ENCODE assay signal across 8 cellular contexts in genomic region chr20:5100684-5101347, GRCh38. TPM values are rescaled to one million over a fixed set of nuclear protein-coding genes. Genes with fewer than 3 reads are reported as not detected.
DNase-seq lines count a peak whose midpoint lies in the region; ATAC-seq, FAIRE-seq and TF ChIP-seq lines count a peak whose summit lies in the region.

No MANE protein-coding gene starts in this region.

- POLR2A ChIA-PET in activated B cell treated with CpG ODN at 0.5 μM for 24 hours (lab: Charles Lee): interaction anchor here (0.6 to 1.3 kb wide), 6 partner anchors 10 to 287 kb away, joined by 3 to 4 read pairs (median 3); no protein-coding TSS in a partner anchor

- no peaks in the 10 kb centered on the region for H3K4me1 ChIP-seq in BE2C

- no peaks in the 10 kb centered on the region for H3K9me3 ChIP-seq in BE2C

- H3K4me3 Mint-ChIP-seq in activated B cell treated with CpG ODN at 0.5 μM for 24 hours: no peak overlapping the region

- no peak for FAIRE-seq in bronchial epithelial cell (lab: Jason Lieb, UNC)

- no peak overlapping the region for H3K4me3 ChIP-seq in BE2C (ENCODE audit: low read depth, low read length)
- no peak overlapping the region for H3K4me3 ChIP-seq in bronchial epithelial cell (ENCODE audit: low read depth, low read length)
- no peak overlapping the region for H3K4me3 ChIP-seq in kidney epithelial cell (ENCODE audit: low read depth, low read length)

- peak overlapping the region; percentile 53 for H3K27ac Mint-ChIP-seq in activated B cell treated with CpG ODN at 0.5 μM for 24 hours

- no peaks in the 10 kb centered on the region for H3K9me3 Mint-ChIP-seq in activated B cell treated with CpG ODN at 0.5 μM for 24 hours

- TF ChIP-seq CTCF in BE2C (IDR thresholded peaks at IDR 0.05; ENCODE audit: low read depth, low read length) (peak; percentile 80), activated B cell treated with CpG ODN at 0.5 μM for 24 hours (IDR thresholded peaks at IDR 0.05) (peak; percentile 63), bronchial epithelial cell (IDR thresholded peaks at IDR 0.05; ENCODE audit: insufficient read depth, low read length, severe bottlenecking) (peak; percentile 73), kidney epithelial cell (IDR thresholded peaks at IDR 0.05; ENCODE audit: insufficient read depth, low read length, poor library complexity, severe bottlenecking) (peak; percentile 83)

- peaks cover 51% of the 10 kb centered on the region for H3K36me3 ChIP-seq in BE2C
- peaks cover 7% of the 10 kb centered on the region for H3K36me3 ChIP-seq in bronchial epithelial cell (ENCODE audit: control insufficient read depth, insufficient read depth, low read length)
- peaks cover 1% of the 10 kb centered on the region for H3K36me3 ChIP-seq in kidney epithelial cell (ENCODE audit: control insufficient read depth, insufficient read depth, low read length)

- peaks cover 5% of the 10 kb centered on the region for H3K4me1 Mint-ChIP-seq in activated B cell treated with CpG ODN at 0.5 μM for 24 hours

- ATAC-seq in GM21619 (IDR thresholded peaks at IDR 0.05; ENCODE audit: unreplicated experiment): peak; percentile 61
- ATAC-seq in activated B cell treated with CpG ODN at 0.5 μM for 24 hours (ENCODE audit: low read depth): peak; percentile 87
- ATAC-seq in GM18873 (IDR thresholded peaks at IDR 0.05; ENCODE audit: low FRiP score, unreplicated experiment): no peak

- DNase-seq in BE2C (peak; percentile 78), NCI-H2107 treated with DMSO at 0.1 percent for 48 hours (lab: John Stamatoyannopoulos, UW; ENCODE audit: unreplicated experiment) (peak; percentile 9), activated B cell treated with CpG ODN at 0.5 μM for 24 hours (peak; percentile 65), bronchial epithelial cell (ENCODE audit: low read depth) (peak; percentile 50), kidney epithelial cell (ENCODE audit: low read depth) (no peak)
- peak; percentile 82 to 84 for DNase-seq in stimulated activated CD4-positive, alpha-beta T cell treated with anti-CD3 and anti-CD28 coated beads, Interleukin-2, amount 100 ng/mL, for 24 hours

- H3K36me3 Mint-ChIP-seq in activated B cell treated with CpG ODN at 0.5 μM for 24 hours (ENCODE audit: low read depth): peaks cover 80% of the 10 kb centered on the region

- CTCF ChIA-PET in activated B cell treated with CpG ODN at 0.5 μM for 24 hours (lab: Charles Lee): interaction anchor here (0.7 to 4.5 kb wide), 40 partner anchors 9 to 495 kb away, joined by 3 to 66 read pairs (median 4); partner anchors contain the start of genes CDS2 and SLC23A2

- intact Hi-C loops in activated B cell treated with CpG ODN at 0.5 μM for 24 hours (cut with micrococcal nuclease): loop anchor here (1.0 to 2.0 kb wide), 6 partner anchors 22 to 494 kb away; partner anchors contain the start of gene SLC23A2

- H3K27me3 ChIP-seq in BE2C (no peaks in the 10 kb centered on the region), bronchial epithelial cell (ENCODE audit: control insufficient read depth, insufficient read depth, low read length) (no peaks in the 10 kb centered on the region), kidney epithelial cell (ENCODE audit: control insufficient read depth, insufficient read depth, low read length) (no peaks in the 10 kb centered on the region)

- H3K27me3 Mint-ChIP-seq in activated B cell treated with CpG ODN at 0.5 μM for 24 hours: no peaks in the 10 kb centered on the region

RNA-seq across cellular contexts. Expression of gene TMEM230, which starts 12.1 kb away (rescaled TPM):
- polyA plus RNA-seq in BE2C (2012; ENCODE audit: insufficient read depth, insufficient read length, low read depth): 112 TPM
- 72.4 and 76.5 TPM in 2 replicates for total RNA-seq in activated B cell treated with CpG ODN at 0.5 μM for 24 hours
- 45.5 and 51.6 TPM in 2 replicates for total RNA-seq in bronchial epithelial cell
- total RNA-seq in kidney epithelial cell: 98.2 and 111 TPM in 2 replicates

RNA-seq across cellular contexts. Expression of gene PCNA, which starts 18.9 kb away (rescaled TPM):
- 74.6 TPM for polyA plus RNA-seq in BE2C (2012; ENCODE audit: insufficient read depth, insufficient read length, low read depth)
- 62.0 and 69.9 TPM in 2 replicates for total RNA-seq in activated B cell treated with CpG ODN at 0.5 μM for 24 hours
- 43.7 and 60.8 TPM in 2 replicates for total RNA-seq in bronchial epithelial cell
- 89.6 and 92.7 TPM in 2 replicates for total RNA-seq in kidney epithelial cell

RNA-seq across cellular contexts. Expression of gene CDS2, which starts 26.0 kb away (rescaled TPM):
- 15.7 TPM for polyA plus RNA-seq in BE2C (2012; ENCODE audit: insufficient read depth, insufficient read length, low read depth)
- 32.4 and 37.4 TPM in 2 replicates for total RNA-seq in activated B cell treated with CpG ODN at 0.5 μM for 24 hours
- total RNA-seq in bronchial epithelial cell: 16.8 and 23.4 TPM in 2 replicates
- 36.9 and 38.1 TPM in 2 replicates for total RNA-seq in kidney epithelial cell
